Comparison of ENCODE assay signal across 14 cellular contexts in the genomic region with DNA sequence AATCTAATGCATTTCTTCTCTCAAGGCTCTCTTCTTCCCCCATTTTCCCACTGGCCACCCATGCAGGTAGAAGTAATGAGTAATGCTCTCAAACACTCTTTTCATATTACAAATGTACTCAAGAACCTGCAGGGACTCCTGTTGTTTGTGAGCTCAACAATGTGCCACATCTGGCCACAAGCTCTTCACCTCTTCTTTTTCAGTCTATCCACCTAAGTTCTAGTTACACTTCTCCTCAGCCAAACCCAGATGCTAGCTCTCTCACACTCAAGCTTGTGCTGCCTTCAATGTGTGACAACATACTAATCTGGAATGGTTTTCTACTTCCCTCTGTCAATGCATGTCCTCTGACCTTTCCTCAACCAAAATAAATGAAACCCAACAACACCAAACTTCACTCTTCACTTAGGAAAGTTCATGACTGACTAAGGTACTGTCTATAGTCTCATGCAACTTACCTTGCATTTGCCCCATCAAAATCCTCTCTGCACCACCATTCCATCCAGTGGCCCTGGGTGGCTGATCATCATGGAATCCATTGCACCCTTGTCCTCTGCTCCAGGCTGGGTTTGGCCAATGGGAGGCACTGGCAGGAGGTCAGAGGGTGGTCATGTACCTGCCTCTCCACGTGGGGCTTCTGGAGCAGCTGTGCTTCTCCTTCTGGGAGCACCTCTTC. TPM values are rescaled to one million over a fixed set of nuclear protein-coding genes. Genes with fewer than 3 reads are reported as not detected.
"Had no signal": no experiment of that assay in that cellular context is flagged by ENCODE, and none has a peak within 500 bp of the region (broad histone marks: within the 10 kb centered on the region; RNA-seq: fewer than 3 reads in every experiment).

No MANE protein-coding gene starts in this region.

- H3K9me3 ChIP-seq: pancreas, uterus had no signal

- H3K4me3 ChIP-seq: pancreas, uterus had no signal

- ATAC-seq: pancreas had no signal

- H3K27ac Mint-ChIP-seq: brain had no signal

- H3K36me3 Mint-ChIP-seq: brain had no signal

- H3K4me1 Mint-ChIP-seq: neural crest cell had no signal

- H3K27ac ChIP-seq: pancreas, uterus had no signal

- H3K9me3 Mint-ChIP-seq: neural crest cell had no signal

- H3K4me1 ChIP-seq: pancreas, uterus had no signal

- DNase-seq: activated CD4-positive, CD25-positive, alpha-beta regulatory T cell treated with anti-CD3 and anti-CD28 coated beads, Interleukin-2, amount 50 U/mL, for 72 hours; activated naive CD4-positive, alpha-beta T cell; activated T-cell treated with anti-CD3 and anti-CD28 coated beads, Interleukin-2, amount 50 U/mL, for 1 hour; amniotic stem cell; dermis blood vessel endothelial cell; hypothalamus; pancreas; retina; stimulated activated CD4-positive, alpha-beta T cell treated with anti-CD3 and anti-CD28 coated beads, Interleukin-4, amount 100 ng/mL, for 1 hour; stimulated activated CD8-positive, alpha-beta memory T cell treated with anti-CD3 and anti-CD28 coated beads, Interleukin-4, amount 100 ng/mL, for 48 hours; SW 1271; uterus had no signal

- H3K27me3 ChIP-seq: pancreas, uterus had no signal

- H3K4me3 Mint-ChIP-seq: brain, neural crest cell had no signal

- H3K36me3 ChIP-seq: pancreas, uterus had no signal

RNA-seq across cellular contexts. Expression of a gene that starts 5.3 kb away (rescaled TPM):
- total RNA-seq: neural crest cell had no signal

RNA-seq across cellular contexts. Expression of a gene that starts 38.9 kb away (rescaled TPM):
- total RNA-seq: neural crest cell had no signal
